10 cellular contexts compared by ENCODE assay signal in genomic region chr20:50848846-50849673, GRCh38. TPM values are rescaled to one million over a fixed set of nuclear protein-coding genes. Genes with fewer than 3 reads are reported as not detected.
A peak's percentile ranks its signal among the peaks of the same experiment; 100 is the strongest.
DNase-seq lines count a peak whose midpoint lies in the region; ATAC-seq and TF ChIP-seq lines count a peak whose summit lies in the region.
"Had no signal": no experiment of that assay in that cellular context is flagged by ENCODE, and none has a peak within 500 bp of the region (broad histone marks: within the 10 kb centered on the region; RNA-seq: fewer than 3 reads in every experiment).

No MANE protein-coding gene starts in this region.

- no peaks in the 10 kb centered on the region for H3K27me3 ChIP-seq in H7 (ENCODE audit: control insufficient read depth, insufficient read depth, low read length)
- no peaks in the 10 kb centered on the region for H3K27me3 ChIP-seq in adipocyte (replicated peaks; ENCODE audit: control insufficient read depth, insufficient read depth, low read length)
- H3K27me3 ChIP-seq in lung (ENCODE audit: control insufficient read depth, insufficient read depth), result no peaks in the 10 kb centered on the region

- H3K27ac ChIP-seq in lung (ENCODE audit: low read depth in 1 of 2, low read length in 1 of 2), result no peak overlapping the region

- H3K4me3 ChIP-seq in H7 (ENCODE audit: insufficient read depth, low read depth, low read length) (no peak overlapping the region), adipocyte (ENCODE audit: low read length) (peak overlapping the region; percentile 30), lung (no peak overlapping the region)

- H3K9me3 ChIP-seq in adipocyte (ENCODE audit: control insufficient read depth, low read length) (no peaks in the 10 kb centered on the region), lung (ENCODE audit: control insufficient read depth in 2 of 2, insufficient read depth in 1 of 2, low read length in 1 of 2) (no peaks in the 10 kb centered on the region)

- no peak overlapping the region for H3K9ac ChIP-seq in adipocyte (ENCODE audit: low read length)

- peak; percentile 47 for DNase-seq in A172 (ENCODE audit: low spot score)
- peak; percentile 64 for DNase-seq in H7
- DNase-seq in adipocyte (ENCODE audit: low read depth), result no peak
- DNase-seq in lung (ENCODE audit: low spot score), result no peak
- no peak for DNase-seq in middle frontal gyrus (ENCODE audit: extremely low spot score, low spot score)
- DNase-seq in dedifferentiated amniotic fluid mesenchymal stem cell (ENCODE audit: extremely low spot score), result no peak
- no peak for DNase-seq in D341Med (ENCODE audit: low spot score)
- DNase-seq in T1000 (lab: John Stamatoyannopoulos, UW), result no peak
- DNase-seq: NCI-H1105 treated with DMSO at 0.1 percent for 48 hours had no signal

- H3K36me3 ChIP-seq in H7 (replicated peaks; ENCODE audit: control insufficient read depth, insufficient read depth, low read length) (no peaks in the 10 kb centered on the region), adipocyte (ENCODE audit: control insufficient read depth, insufficient read depth, low read length, severe bottlenecking) (no peaks in the 10 kb centered on the region), lung (ENCODE audit: control insufficient read depth in 2 of 2, insufficient read depth in 2 of 2, low read length in 2 of 2) (no peaks in the 10 kb centered on the region)

- 36 to 49% methylated on average over 18 of the region's 18 CpGs for WGBS in lung, 2 donors

- TF ChIP-seq CTCF in lung (IDR thresholded peaks at IDR 0.05; ENCODE audit: control extremely low read depth, extremely low read depth), result no peak

- H3K4me1 ChIP-seq in adipocyte (ENCODE audit: control insufficient read depth, insufficient read depth, low read length) (peaks cover 3% of the 10 kb centered on the region), lung (ENCODE audit: control insufficient read depth in 2 of 2, insufficient read depth in 2 of 2, low read length in 2 of 2) (peaks cover 0 to 2% of the 10 kb centered on the region in 2 donors)

- ATAC-seq in lung (ENCODE audit: insufficient read depth, low FRiP score), result peak; percentile 31
- ATAC-seq: HCT116 had no signal

RNA-seq across cellular contexts. Expression of gene BCAS4, which starts 54.2 kb away (rescaled TPM):
- 21.4 and 43.8 TPM in 2 replicates for total RNA-seq in A172 (2014; rRNA removed; shearing (Covaris generic))
- total RNA-seq in H7 (2014; rRNA removed; shearing (Covaris generic)), result 17.6 and 19.3 TPM in 2 replicates
- total RNA-seq in lung, result 1 to 10 TPM; 4.7 to 5.7 TPM
- polyA plus RNA-seq in lung, result 1 to 10 TPM; 4.3 to 5.3 TPM

Comparison
In these comparisons a context has a peak if more than half of its experiments do, and no peak if none do; other contexts are left out.
1. DNase-seq: peak in A172 (single experiment) and H7 (single experiment); none in adipocyte (single experiment), lung (single experiment), middle frontal gyrus (single experiment), dedifferentiated amniotic fluid mesenchymal stem cell (single experiment), D341Med (single experiment) and T1000 (single experiment).